In genomic region chr1:67053785-67054759, GRCh38 we compare ENCODE assay signal across 8 cellular contexts. TPM values are rescaled to one million over a fixed set of nuclear protein-coding genes. Genes with fewer than 3 reads are reported as not detected.
A peak's percentile ranks its signal among the peaks of the same experiment; 100 is the strongest.
DNase-seq lines count a peak whose midpoint lies in the region; ATAC-seq and TF ChIP-seq lines count a peak whose summit lies in the region.

Gene SLC35D1, minus strand, starts transcription at chr1:67054148. Its CDS starts 135 bp downstream, at chr1:67054013.

- no peaks in the 10 kb centered on the region for H3K27me3 ChIP-seq in SU-DHL-6 (ENCODE audit: low read length)
- no peaks in the 10 kb centered on the region for H3K27me3 ChIP-seq in cardiac muscle cell
- H3K27me3 ChIP-seq in trophoblast cell (ENCODE audit: insufficient read depth, low read length): no peaks in the 10 kb centered on the region
- H3K27me3 ChIP-seq in transverse colon: no peaks in the 10 kb centered on the region

- H3K4me3 Mint-ChIP-seq in activated naive CD8-positive, alpha-beta T cell treated with anti-CD3 and anti-CD28 coated beads for 36 hours: peak within 1 kb of the TSS; percentile 90

- H3K9ac ChIP-seq in SU-DHL-6 (ENCODE audit: low read length) (peak within 1 kb of the TSS; percentile 81), trophoblast cell (ENCODE audit: low read length) (peak within 1 kb of the TSS; percentile 95)

- H3K27ac Mint-ChIP-seq in activated naive CD8-positive, alpha-beta T cell treated with anti-CD3 and anti-CD28 coated beads for 36 hours: peak within 1 kb of the TSS; percentile 94

- H3K27ac ChIP-seq in SU-DHL-6 (ENCODE audit: low read depth, low read length): peak within 1 kb of the TSS; percentile 80
- H3K27ac ChIP-seq in cardiac muscle cell: peak within 1 kb of the TSS; percentile 97
- H3K27ac ChIP-seq in trophoblast cell (ENCODE audit: low read depth, low read length): peak within 1 kb of the TSS; percentile 93
- peak within 1 kb of the TSS; percentile 96 to 99 (median 98) for H3K27ac ChIP-seq in transverse colon

- H4K20me1 ChIP-seq in SU-DHL-6 (ENCODE audit: low read depth, low read length): no peaks in the 10 kb centered on the region

- H3K9me2 ChIP-seq in SU-DHL-6 (replicated peaks; ENCODE audit: insufficient read depth, low read length): no peaks in the 10 kb centered on the region

- H4K91ac ChIP-seq in trophoblast cell (ENCODE audit: low read depth, low read length): peak within 1 kb of the TSS; percentile 88

- peaks cover 11% of the 10 kb centered on the region for H3F3A ChIP-seq in SU-DHL-6 (ENCODE audit: insufficient read depth)

- peaks cover 19% of the 10 kb centered on the region for H3K4me1 Mint-ChIP-seq in activated naive CD8-positive, alpha-beta T cell treated with anti-CD3 and anti-CD28 coated beads for 36 hours

- TF ChIP-seq EP300 in transverse colon (IDR thresholded peaks at IDR 0.05; ENCODE audit: low read depth): no peak

- TF ChIP-seq POLR2A in NB4 (IDR thresholded peaks at IDR 0.05; ENCODE audit: extremely low read depth, insufficient read length) (peak; percentile 55), transverse colon (IDR thresholded peaks at IDR 0.05) (peak; percentile 88)

- H4K8ac ChIP-seq in trophoblast cell (ENCODE audit: low read depth, low read length): peak within 1 kb of the TSS; percentile 83

- no CpG with 5 or more reads among the region's 73 CpGs for WGBS in trophoblast cell (ENCODE audit: extremely low coverage, insufficient coverage, insufficient read length)
- WGBS in transverse colon (ENCODE audit: low coverage in 1 of 2), 2 donors: 0 to 10% methylated on average over 3 to 39 of the region's 73 CpGs

- H3K9me3 ChIP-seq in SU-DHL-6 (ENCODE audit: insufficient read depth, low read length) (no peaks in the 10 kb centered on the region), cardiac muscle cell (ENCODE audit: low read depth) (no peaks in the 10 kb centered on the region), trophoblast cell (ENCODE audit: insufficient read depth, low read depth, low read length) (no peaks in the 10 kb centered on the region), transverse colon (no peaks in the 10 kb centered on the region)

- intact Hi-C loops in transverse colon (cut with DNase I; ENCODE audit: low total_unique reads): loop anchor here (5.0 kb wide), 1 partner anchor 57 kb away; no protein-coding TSS in a partner anchor

- H3K36me3 ChIP-seq in SU-DHL-6 (ENCODE audit: low read length) (peaks cover 26% of the 10 kb centered on the region), cardiac muscle cell (peaks cover 13% of the 10 kb centered on the region), trophoblast cell (ENCODE audit: control insufficient read depth in 1 of 2, insufficient read depth in 2 of 2, low read length in 2 of 2) (peaks cover 0 to under 1% of the 10 kb centered on the region in 2 experiments), transverse colon (peaks cover 0 to 10% (median 3%) of the 10 kb centered on the region in 4 donors)

- H3K9me3 Mint-ChIP-seq in activated naive CD8-positive, alpha-beta T cell treated with anti-CD3 and anti-CD28 coated beads for 36 hours: no peaks in the 10 kb centered on the region

- H3K18ac ChIP-seq in trophoblast cell (ENCODE audit: low read length): peak within 1 kb of the TSS; percentile 62

- 0 out of 2 replicates have a peak, but pooled peaks cover 4% of the 10 kb centered on the region for H3K79me2 ChIP-seq in SU-DHL-6 (ENCODE audit: insufficient read depth, low read length)
- peaks cover 8% of the 10 kb centered on the region for H3K79me2 ChIP-seq in trophoblast cell (ENCODE audit: control insufficient read depth, insufficient read depth, low read length, poor library complexity)

- peak within 1 kb of the TSS; percentile 94 for H3K14ac ChIP-seq in trophoblast cell (ENCODE audit: low read length)

- no peak within 1 kb of the TSS for H3K23ac ChIP-seq in trophoblast cell (ENCODE audit: low read length)

- H2BK5ac ChIP-seq in trophoblast cell (ENCODE audit: low read depth, low read length, poor library complexity): peak within 1 kb of the TSS; percentile 95

- no peaks in the 10 kb centered on the region for H3K27me3 Mint-ChIP-seq in activated naive CD8-positive, alpha-beta T cell treated with anti-CD3 and anti-CD28 coated beads for 36 hours

- H4K12ac ChIP-seq in trophoblast cell (ENCODE audit: low read depth, low read length): peak within 1 kb of the TSS; percentile 81

- peak within 1 kb of the TSS; percentile 85 for H3K4ac ChIP-seq in trophoblast cell (ENCODE audit: low read depth, low read length)

- no peak for TF ChIP-seq CTCF in GM12864 (IDR thresholded peaks at IDR 0.05; ENCODE audit: low read depth, low read length, missing control alignments)
- no peak for TF ChIP-seq CTCF in NB4 (IDR thresholded peaks at IDR 0.05; ENCODE audit: low read depth, low read length)
- TF ChIP-seq CTCF in SU-DHL-6 (IDR thresholded peaks at IDR 0.05; ENCODE audit: insufficient read depth, low read length, poor library complexity, severe bottlenecking): no peak
- no peak for TF ChIP-seq CTCF in cardiac muscle cell (IDR thresholded peaks at IDR 0.05; ENCODE audit: low read depth, low read length)
- TF ChIP-seq CTCF in transverse colon (IDR thresholded peaks at IDR 0.05): no peak

- peaks cover 10% of the 10 kb centered on the region for H3K79me1 ChIP-seq in trophoblast cell (ENCODE audit: low read length)

- H3K4me3 ChIP-seq in GM12864 (ENCODE audit: low read depth, low read length): peak within 1 kb of the TSS; percentile 68
- peak within 1 kb of the TSS; percentile 78 for H3K4me3 ChIP-seq in NB4 (ENCODE audit: low read depth, low read length)
- H3K4me3 ChIP-seq in SU-DHL-6 (ENCODE audit: insufficient read depth, low read length, poor library complexity, severe bottlenecking): peak within 1 kb of the TSS; percentile 65
- peak within 1 kb of the TSS; percentile 85 for H3K4me3 ChIP-seq in cardiac muscle cell
- peak within 1 kb of the TSS; percentile 93 for H3K4me3 ChIP-seq in trophoblast cell (ENCODE audit: low read depth, low read length)
- peak within 1 kb of the TSS; percentile 81 to 88 (median 84) for H3K4me3 ChIP-seq in transverse colon

- H3K4me1 ChIP-seq in cardiac muscle cell (ENCODE audit: low read depth): peaks cover 21% of the 10 kb centered on the region
- no peaks in the 10 kb centered on the region for H3K4me1 ChIP-seq in trophoblast cell (ENCODE audit: control insufficient read depth in 1 of 2, insufficient read depth in 2 of 2, low read length in 2 of 2)
- H3K4me1 ChIP-seq in transverse colon: peaks cover 0 to 39% (median 22%) of the 10 kb centered on the region in 4 donors

- in situ Hi-C loops in transverse colon (cut with MboI; ENCODE audit: low pct_ligation_motif_present in 1 of 4, low pct_unique_long_range_greater_than_20kb in 1 of 4, low sequenced_read_pairs in 3 of 4): no loop called here

- no peak within 1 kb of the TSS for H2AK5ac ChIP-seq in trophoblast cell (ENCODE audit: low read length)

- DNase-seq in GM12864 (ENCODE audit: low read depth): no peak
- DNase-seq in NB4 (ENCODE audit: low read depth): peak; percentile 90
- DNase-seq in activated naive CD8-positive, alpha-beta T cell treated with anti-CD3 and anti-CD28 coated beads for 36 hours: peak; percentile 76
- DNase-seq in cardiac muscle cell (ENCODE audit: low read depth in 1 of 2, low spot score in 1 of 2): peak; percentile 74 to 96
- peak; percentile 43 to 46 for DNase-seq in trophoblast cell
- DNase-seq in transverse colon: peak; percentile 87

- ATAC-seq in HG02588 (IDR thresholded peaks at IDR 0.05; ENCODE audit: unreplicated experiment): peak; percentile 83

- H3K4me2 ChIP-seq in SU-DHL-6 (ENCODE audit: low read depth, low read length, poor library complexity, severe bottlenecking): peak within 1 kb of the TSS; percentile 70
- H3K4me2 ChIP-seq in trophoblast cell (ENCODE audit: low read length): peak within 1 kb of the TSS; percentile 82

- H2AFZ ChIP-seq in SU-DHL-6 (ENCODE audit: low read depth, low read length, severe bottlenecking): peak within 1 kb of the TSS; percentile 97
- H2AFZ ChIP-seq in trophoblast cell (ENCODE audit: insufficient read depth, low read length, poor library complexity): peak within 1 kb of the TSS; percentile 81

- peak within 1 kb of the TSS; percentile 51 for H2BK12ac ChIP-seq in trophoblast cell (ENCODE audit: low read length)

- H2BK120ac ChIP-seq in trophoblast cell (ENCODE audit: insufficient read depth, low read length, poor library complexity): peak within 1 kb of the TSS; percentile 90

- peaks cover 8% of the 10 kb centered on the region for H3K36me3 Mint-ChIP-seq in activated naive CD8-positive, alpha-beta T cell treated with anti-CD3 and anti-CD28 coated beads for 36 hours

RNA-seq across cellular contexts. Expression of gene SLC35D1, which starts in this region (rescaled TPM):
- total RNA-seq in activated naive CD8-positive, alpha-beta T cell treated with anti-CD3 and anti-CD28 coated beads for 36 hours: 10 to 100 TPM; 12.1 to 12.6 TPM
- 9.0 and 13.3 TPM in 2 replicates for total RNA-seq in cardiac muscle cell
- polyA plus RNA-seq in cardiac muscle cell: 11.3 and 19.4 TPM in 2 replicates
- 4.4 and 4.7 TPM in 2 replicates for polyA plus RNA-seq in trophoblast cell (2013)
- total RNA-seq in transverse colon: 10 to 100 TPM in 3 of 4 donors, 1 to 10 TPM in 1; 10.0 to 68.6 (median 51.9) TPM
